In genomic region chr21:14686466-14687276, GRCh38 we compare ENCODE assay signal across 8 cellular contexts.
DNase-seq lines count a peak whose midpoint lies in the region; ATAC-seq and TF ChIP-seq lines count a peak whose summit lies in the region.

No MANE protein-coding gene starts in this region.

- TF ChIP-seq POLR2A in body of pancreas (IDR thresholded peaks at IDR 0.05): no peak

- peaks cover 8 to 26% of the 10 kb centered on the region in 2 donors for H3K4me1 Mint-ChIP-seq in effector memory CD8-positive, alpha-beta T cell (ENCODE audit: low read depth in 2 of 2)

- H3K4me3 ChIP-seq in right cardiac atrium (ENCODE audit: low read length) (no peak overlapping the region), body of pancreas (no peak overlapping the region), hepatocyte (no peak overlapping the region)

- in situ Hi-C loops in GM13977 (cut with MboI; ENCODE audit: low pct_unique_long_range_greater_than_20kb, low sequenced_read_pairs, unreplicated experiment): no loop called here

- no peaks in the 10 kb centered on the region for H3K9me3 Mint-ChIP-seq in effector memory CD8-positive, alpha-beta T cell

- no peaks in the 10 kb centered on the region for H4K20me1 ChIP-seq in hepatocyte (ENCODE audit: insufficient read depth, poor library complexity, severe bottlenecking)

- H3K27me3 Mint-ChIP-seq in effector memory CD8-positive, alpha-beta T cell: no peaks in the 10 kb centered on the region

- TF ChIP-seq CTCF in GM13977 (IDR thresholded peaks at IDR 0.05; ENCODE audit: extremely low read depth, insufficient read depth, missing control alignments): no peak
- TF ChIP-seq CTCF in body of pancreas (IDR thresholded peaks at IDR 0.05): no peak
- TF ChIP-seq CTCF in hepatocyte (IDR thresholded peaks at IDR 0.05; ENCODE audit: poor library complexity): no peak

- H3K4me3 Mint-ChIP-seq in effector memory CD8-positive, alpha-beta T cell: peak overlapping the region; percentile 9 to 61

- H3K27me3 ChIP-seq in right cardiac atrium (ENCODE audit: control insufficient read depth, insufficient read depth) (no peaks in the 10 kb centered on the region), body of pancreas (no peaks in the 10 kb centered on the region), hepatocyte (no peaks in the 10 kb centered on the region)

- H3K9me3 ChIP-seq in right cardiac atrium (ENCODE audit: control insufficient read depth, low read length): no peaks in the 10 kb centered on the region
- H3K9me3 ChIP-seq in body of pancreas: no peaks in the 10 kb centered on the region
- no peaks in the 10 kb centered on the region for H3K9me3 ChIP-seq in hepatocyte (ENCODE audit: low read depth)

- 66% methylated on average over 8 of the region's 8 CpGs for WGBS in right cardiac atrium
- WGBS in body of pancreas, 2 donors: 57 to 73% methylated on average over 8 of the region's 8 CpGs
- 80% methylated on average over 8 of the region's 8 CpGs for WGBS in hepatocyte (ENCODE audit: low lambda C conversion rate, missing lambda C conversion rate)

- H3K36me3 ChIP-seq in body of pancreas (replicated peaks in 1 of 2; ENCODE audit: insufficient read depth in 1 of 2, low read depth in 2 of 2): no peaks in the 10 kb centered on the region
- H3K36me3 ChIP-seq in hepatocyte (replicated peaks; ENCODE audit: insufficient read depth, low read depth): no peaks in the 10 kb centered on the region

- H3K27ac ChIP-seq in right cardiac atrium (ENCODE audit: low read length) (no peak overlapping the region), body of pancreas (peak overlapping the region in 1 of 4 donors; percentile 37), hepatocyte (no peak overlapping the region)

- no peak overlapping the region for H3K4me2 ChIP-seq in hepatocyte

- H3K79me2 ChIP-seq in hepatocyte: no peaks in the 10 kb centered on the region

- DNase-seq in GM13977 (ENCODE audit: low spot score) (peak; percentile 16), right cardiac atrium (no peak), body of pancreas (no peak), hepatocyte (ENCODE audit: low spot score) (no peak)
- no peak for DNase-seq in effector memory CD8-positive, alpha-beta T cell
- DNase-seq in activated effector memory CD4-positive, alpha-beta T cell treated with Interleukin-2 at 50 U/mL for 16 hours: no peak

- no peaks in the 10 kb centered on the region for H3K36me3 Mint-ChIP-seq in effector memory CD8-positive, alpha-beta T cell (ENCODE audit: insufficient read depth)

- peak overlapping the region in 1 of 2 donors; percentile 71 for H3K27ac Mint-ChIP-seq in effector memory CD8-positive, alpha-beta T cell

- no peak overlapping the region for H2AFZ ChIP-seq in hepatocyte

- ATAC-seq in GM21423 (IDR thresholded peaks at IDR 0.05; ENCODE audit: unreplicated experiment) (peak; percentile 62), HG03469 (IDR thresholded peaks at IDR 0.05; ENCODE audit: unreplicated experiment) (peak; percentile 42), right cardiac atrium (no peak), body of pancreas (no peak)
- peak; percentile 85 for ATAC-seq in effector memory CD8-positive, alpha-beta T cell (replicated peaks)

- no peaks in the 10 kb centered on the region for H3K9me2 ChIP-seq in hepatocyte (replicated peaks; ENCODE audit: insufficient read depth)

- intact Hi-C loops in right cardiac atrium (cut with DNase I): no loop called here
- intact Hi-C loops in body of pancreas (cut with DNase I): no loop called here

- H3K4me1 ChIP-seq in right cardiac atrium (ENCODE audit: control insufficient read depth, insufficient read depth, low read length) (no peaks in the 10 kb centered on the region), body of pancreas (no peaks in the 10 kb centered on the region), hepatocyte (ENCODE audit: insufficient read depth) (no peaks in the 10 kb centered on the region)

Comparison
In these comparisons a context has a peak if more than half of its experiments do, and no peak if none do; other contexts are left out.
1. ATAC-seq: peak in GM21423 (single experiment), HG03469 (single experiment) and effector memory CD8-positive, alpha-beta T cell (single experiment); none in right cardiac atrium (0 of 2) and body of pancreas (single experiment).